Comparison of ENCODE assay signal across 8 cellular contexts in the genomic region with DNA sequence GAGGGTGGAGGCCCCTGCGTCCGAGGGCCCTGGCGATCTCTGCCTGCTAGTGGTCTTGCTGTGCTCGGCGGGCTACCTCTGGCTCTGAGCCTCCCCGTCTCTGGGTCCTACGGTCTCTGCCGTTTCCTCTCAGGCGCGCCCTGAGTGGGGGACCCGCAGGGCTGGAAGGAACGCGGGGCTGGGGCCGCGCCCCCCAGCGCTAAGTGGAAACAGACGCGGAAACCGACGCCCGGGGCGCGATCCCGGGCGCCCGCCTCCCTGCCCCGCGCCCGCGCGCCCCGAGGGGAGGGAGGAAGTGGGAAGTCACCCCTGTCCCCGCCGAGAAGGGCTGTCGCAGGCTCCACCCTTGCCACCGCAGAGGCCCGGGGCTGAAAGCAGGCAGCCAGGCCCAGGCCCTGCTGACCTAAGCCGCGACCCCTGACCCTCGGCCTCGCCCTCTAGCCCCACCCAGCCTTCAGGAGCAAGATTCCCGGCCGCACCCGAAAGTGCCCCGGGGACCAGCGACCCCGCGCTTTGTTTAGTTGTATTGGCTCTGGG. TPM values are rescaled to one million over a fixed set of nuclear protein-coding genes. Genes with fewer than 3 reads are reported as not detected.
DNase-seq lines count a peak whose midpoint lies in the region; ATAC-seq, FAIRE-seq and TF ChIP-seq lines count a peak whose summit lies in the region.

No MANE protein-coding gene starts in this region.

- no TSS peak for BruUV-seq in endothelial cell of umbilical vein (replicated peaks; lab: Mats Ljungman, UMichigan)

- H3K9me1 ChIP-seq in endothelial cell of umbilical vein (replicated peaks; ENCODE audit: control insufficient read depth, extremely low read depth, insufficient read depth, low read length) = no peaks in the 10 kb centered on the region

- H3K27me3 Mint-ChIP-seq in activated B cell treated with CpG ODN at 0.5 μM for 24 hours = no peaks in the 10 kb centered on the region

- H3K4me2 ChIP-seq in endothelial cell of umbilical vein (ENCODE audit: insufficient read depth, low read length) = no peak overlapping the region

- H3K27me3 ChIP-seq in endothelial cell of umbilical vein (ENCODE audit: control insufficient read depth in 2 of 2, insufficient read depth in 2 of 2, low read length in 2 of 2) (peaks cover 0 to 12% of the 10 kb centered on the region in 2 experiments), adrenal gland (peaks cover 11% of the 10 kb centered on the region)

- H3K27ac Mint-ChIP-seq in activated B cell treated with CpG ODN at 0.5 μM for 24 hours = peak overlapping the region; percentile 79

- no peak for TF ChIP-seq POLR2A in endothelial cell of umbilical vein (IDR thresholded peaks at IDR 0.05; ENCODE audit: low read depth, low read length)
- no peak for TF ChIP-seq POLR2A in adrenal gland (IDR thresholded peaks at IDR 0.05)

- no peaks in the 10 kb centered on the region for H4K20me1 ChIP-seq in endothelial cell of umbilical vein (replicated peaks; ENCODE audit: control insufficient read depth, extremely low read depth, insufficient read depth, low read length)

- H3K9ac ChIP-seq in endothelial cell of umbilical vein (replicated peaks; ENCODE audit: extremely low read depth, insufficient read depth, low read length) = no peak overlapping the region

- peaks cover 58% of the 10 kb centered on the region for H3K4me1 Mint-ChIP-seq in activated B cell treated with CpG ODN at 0.5 μM for 24 hours

- FAIRE-seq in endothelial cell of umbilical vein (lab: Jason Lieb, UNC) = no peak

- CTCF ChIA-PET in HEK293 (lab: Yijun Ruan, JAX) = no interaction called here
- CTCF ChIA-PET in activated B cell treated with CpG ODN at 0.5 μM for 24 hours (lab: Charles Lee) = interaction anchor here (3.4 kb wide), 1 partner anchor 115 kb away, joined by 104 read pairs; no protein-coding TSS in a partner anchor
- CTCF ChIA-PET in endothelial cell of umbilical vein (lab: Charles Lee) = interaction anchor here (1.5 kb wide), 1 partner anchor 39 kb away, joined by 3 read pairs; no protein-coding TSS in a partner anchor

- no peaks in the 10 kb centered on the region for H3K9me3 Mint-ChIP-seq in activated B cell treated with CpG ODN at 0.5 μM for 24 hours

- H3K4me3 Mint-ChIP-seq in activated B cell treated with CpG ODN at 0.5 μM for 24 hours = peak overlapping the region; percentile 82

- H3K4me3 ChIP-seq in HEK293 (ENCODE audit: low read depth, low read length) (no peak overlapping the region), endothelial cell of umbilical vein (replicated peaks in 1 of 3; ENCODE audit: insufficient read depth in 1 of 3, low read depth in 1 of 3, low read length in 3 of 3) (no peak overlapping the region), adrenal gland (peak overlapping the region in 2 of 4 donors; percentile 3 to 44)

- DNase-seq in activated B cell treated with CpG ODN at 0.5 μM for 24 hours (peak; percentile 68), endothelial cell of umbilical vein (ENCODE audit: low read depth, low spot score) (no peak), posterior vena cava (ENCODE audit: low spot score) (peak; percentile 89), islet precursor cell (no peak), adrenal gland (no peak), amniotic stem cell (lab: John Stamatoyannopoulos, UW) (no peak)

- H3K9me3 ChIP-seq in HEK293 (ENCODE audit: control insufficient read depth, insufficient read depth, low read depth, low read length) (no peaks in the 10 kb centered on the region), endothelial cell of umbilical vein (replicated peaks; ENCODE audit: control insufficient read depth, insufficient read depth, low read length) (no peaks in the 10 kb centered on the region), adrenal gland (replicated peaks in 1 of 3) (no peaks in the 10 kb centered on the region)

- intact Hi-C loops in activated B cell treated with CpG ODN at 0.5 μM for 24 hours (cut with micrococcal nuclease) (no loop called here), endothelial cell of umbilical vein (cut with micrococcal nuclease) (no loop called here), posterior vena cava (cut with DNase I) (loop anchor here in 1 of 2 donors (5.0 kb wide), 1 partner anchor 40 kb away; no protein-coding TSS in a partner anchor), adrenal gland (cut with DNase I) (loop anchor here (5.0 kb wide), 2 partner anchors 40 to 115 kb away; no protein-coding TSS in a partner anchor)

- H3K79me2 ChIP-seq in endothelial cell of umbilical vein (ENCODE audit: control insufficient read depth, insufficient read depth, low read length) = peaks cover 3% of the 10 kb centered on the region

- 0 to 23% (median 3%) methylated on average over 8 to 48 of the region's 48 CpGs for WGBS in adrenal gland, 4 donors

- dilution Hi-C loops in endothelial cell of umbilical vein (cut with MboI; ENCODE audit: extremely low pct_ligation_motif_present, low sequenced_read_pairs) = no loop called here

- TF ChIP-seq CTCF in HEK293 (tag by site-specific recombination; IDR thresholded peaks at IDR 0.05) (no peak), activated B cell treated with CpG ODN at 0.5 μM for 24 hours (IDR thresholded peaks at IDR 0.05) (no peak), endothelial cell of umbilical vein (IDR thresholded peaks at IDR 0.05; ENCODE audit: extremely low read depth in 1 of 2, insufficient read depth in 1 of 2, low read depth in 1 of 2, low read length in 2 of 2) (no peak), adrenal gland (IDR thresholded peaks at IDR 0.05) (no peak)

- H3K27ac ChIP-seq in HEK293 (ENCODE audit: extremely low read depth, low read depth, low read length) (no peak overlapping the region), endothelial cell of umbilical vein (ENCODE audit: insufficient read depth, low read depth, low read length) (no peak overlapping the region), adrenal gland (peak overlapping the region in 2 of 5 donors; percentile 2 to 44)

- H3K4me1 ChIP-seq in HEK293 (ENCODE audit: control insufficient read depth, insufficient read depth, low read length) (peaks cover 5% of the 10 kb centered on the region), endothelial cell of umbilical vein (ENCODE audit: control insufficient read depth, extremely low read depth, insufficient read depth, low read length) (peaks cover 4% of the 10 kb centered on the region), adrenal gland (replicated peaks in 1 of 2) (peaks cover 8 to 37% of the 10 kb centered on the region in 2 donors)

- no peak overlapping the region for H2AFZ ChIP-seq in endothelial cell of umbilical vein (ENCODE audit: low read depth, low read length)

- POLR2A ChIA-PET in HEK293 (lab: Yijun Ruan, JAX) = no interaction called here
- POLR2A ChIA-PET in activated B cell treated with CpG ODN at 0.5 μM for 24 hours (lab: Charles Lee) = interaction anchor here (0.6 kb wide), 1 partner anchor 11 kb away, joined by 4 read pairs; no protein-coding TSS in a partner anchor
- POLR2A ChIA-PET in endothelial cell of umbilical vein (lab: Charles Lee) = no interaction called here

- peaks cover 0 to 7% of the 10 kb centered on the region in 2 experiments; a peak in 1 of 3 replicates for H3K36me3 ChIP-seq in HEK293 (ENCODE audit: control insufficient read depth in 2 of 2, insufficient read depth in 1 of 2, low read length in 2 of 2)
- H3K36me3 ChIP-seq in endothelial cell of umbilical vein (ENCODE audit: control insufficient read depth in 2 of 2, extremely low read depth in 1 of 2, insufficient read depth in 2 of 2, low read length in 2 of 2) = no peaks in the 10 kb centered on the region
- no peaks in the 10 kb centered on the region for H3K36me3 ChIP-seq in adrenal gland (replicated peaks in 1 of 2)

- no peak for ATAC-seq in activated B cell treated with CpG ODN at 0.5 μM for 24 hours (ENCODE audit: low read depth)
- ATAC-seq in HG02852 (IDR thresholded peaks at IDR 0.05; ENCODE audit: unreplicated experiment) = no peak

- H3K36me3 Mint-ChIP-seq in activated B cell treated with CpG ODN at 0.5 μM for 24 hours (ENCODE audit: low read depth) = peaks cover 2% of the 10 kb centered on the region

RNA-seq across cellular contexts. Expression of a gene that starts 0.8 kb away (rescaled TPM):
- total RNA-seq in activated B cell treated with CpG ODN at 0.5 μM for 24 hours (112 and 129 TPM in 2 replicates), endothelial cell of umbilical vein (4.8 and 8.1 TPM in 2 replicates), posterior vena cava (100 to 1,000 TPM; 122 to 285 TPM), adrenal gland (10 to 100 TPM in 3 of 8 donors, 1 to 10 TPM in 5; 1.9 to 20.0 (median 9.3) TPM)
- polyA plus RNA-seq in endothelial cell of umbilical vein (3.0 and 3.1 TPM in 2 replicates), adrenal gland (100 to 1,000 TPM in 1 of 3 donors, 10 to 100 TPM in 1, 1 to 10 TPM in 1; 5.9 to 157 (median 80.3) TPM)
- 2.9 and 3.9 TPM in 2 replicates for polyA plus RNA-seq in endothelial cell of umbilical vein (2011; cell fraction: cytosol; rRNA removed)
- polyA plus RNA-seq in endothelial cell of umbilical vein (2011; cell fraction: nucleus; rRNA removed) = 3.3 and 3.7 TPM in 2 replicates
- 2.8 and 4.2 TPM in 2 replicates for polyA plus RNA-seq in endothelial cell of umbilical vein (2012)
- polyA minus RNA-seq in endothelial cell of umbilical vein = 0.91 TPM in 1 of 2 replicates, not detected in the other
- 143 TPM for polyA minus RNA-seq in endothelial cell of umbilical vein (2011; cell fraction: cytosol; rRNA and poly(A)+ RNA removed)
- polyA minus RNA-seq in endothelial cell of umbilical vein (2011; cell fraction: nucleus; rRNA and poly(A)+ RNA removed) = 3.5 and 5.3 TPM in 2 replicates

RNA-seq across cellular contexts. Expression of a gene that starts 3.5 kb away (rescaled TPM):
- total RNA-seq in activated B cell treated with CpG ODN at 0.5 μM for 24 hours = 16.7 and 18.1 TPM in 2 replicates
- total RNA-seq in endothelial cell of umbilical vein = 25.3 and 29.9 TPM in 2 replicates
- 16.5 and 16.8 TPM in 2 replicates for polyA plus RNA-seq in endothelial cell of umbilical vein
- 10.1 and 15.0 TPM in 2 replicates for polyA plus RNA-seq in endothelial cell of umbilical vein (2011; cell fraction: cytosol; rRNA removed)
- 16.3 and 20.8 TPM in 2 replicates for polyA plus RNA-seq in endothelial cell of umbilical vein (2011; cell fraction: nucleus; rRNA removed)
- polyA plus RNA-seq in endothelial cell of umbilical vein (2012) = 6.7 and 9.0 TPM in 2 replicates
- 3.8 and 6.5 TPM in 2 replicates for polyA minus RNA-seq in endothelial cell of umbilical vein
- 26.7 TPM for polyA minus RNA-seq in endothelial cell of umbilical vein (2011; cell fraction: cytosol; rRNA and poly(A)+ RNA removed)
- polyA minus RNA-seq in endothelial cell of umbilical vein (2011; cell fraction: nucleus; rRNA and poly(A)+ RNA removed) = 6.3 and 10.4 TPM in 2 replicates
- 10 to 100 TPM in 1 of 2 donors, 1 to 10 TPM in 1; 7.9 to 15.4 TPM for total RNA-seq in posterior vena cava
- total RNA-seq in adrenal gland = 1 to 10 TPM; 1.4 to 6.2 (median 3.4) TPM
- 10 to 100 TPM in 2 of 3 donors, under 1 TPM in 1; 0.24 to 19.1 (median 12.7) TPM for polyA plus RNA-seq in adrenal gland

RNA-seq across cellular contexts. Expression of a gene that starts 12.9 kb away (rescaled TPM):
- total RNA-seq in activated B cell treated with CpG ODN at 0.5 μM for 24 hours (2.9 and 3.0 TPM in 2 replicates), endothelial cell of umbilical vein (322 and 361 TPM in 2 replicates), posterior vena cava (100 to 1,000 TPM; 187 to 199 TPM), adrenal gland (10 to 100 TPM; 36.4 to 90.6 (median 56.4) TPM)
- polyA plus RNA-seq in endothelial cell of umbilical vein (954 and 1,384 TPM in 2 replicates), adrenal gland (100 to 1,000 TPM in 2 of 3 donors, 1 to 10 TPM in 1; 5.9 to 193 (median 141) TPM)
- 542 and 715 TPM in 2 replicates for polyA plus RNA-seq in endothelial cell of umbilical vein (2011; cell fraction: cytosol; rRNA removed)
- polyA plus RNA-seq in endothelial cell of umbilical vein (2011; cell fraction: nucleus; rRNA removed) = 348 and 443 TPM in 2 replicates
- 232 and 368 TPM in 2 replicates for polyA plus RNA-seq in endothelial cell of umbilical vein (2012)
- polyA minus RNA-seq in endothelial cell of umbilical vein = 127 and 173 TPM in 2 replicates
- polyA minus RNA-seq in endothelial cell of umbilical vein (2011; cell fraction: cytosol; rRNA and poly(A)+ RNA removed) = 41.4 TPM
- polyA minus RNA-seq in endothelial cell of umbilical vein (2011; cell fraction: nucleus; rRNA and poly(A)+ RNA removed) = 40.5 and 94.7 TPM in 2 replicates

RNA-seq across cellular contexts. Expression of a gene that starts 38.9 kb away (rescaled TPM):
- total RNA-seq in activated B cell treated with CpG ODN at 0.5 μM for 24 hours (0.95 and 1.6 TPM in 2 replicates), endothelial cell of umbilical vein (4.8 and 5.3 TPM in 2 replicates), posterior vena cava (1 to 10 TPM; 1.9 to 2.2 TPM), adrenal gland (10 to 100 TPM in 1 of 8 donors, 1 to 10 TPM in 7; 1.1 to 12.1 (median 1.5) TPM)
- polyA plus RNA-seq in endothelial cell of umbilical vein (7.7 and 13.1 TPM in 2 replicates), adrenal gland (1 to 10 TPM in 2 of 3 donors, not detected in 1; 1.9 to 2.0 TPM)
- 1.8 and 4.0 TPM in 2 replicates for polyA plus RNA-seq in endothelial cell of umbilical vein (2011; cell fraction: cytosol; rRNA removed)
- 1.8 and 2.2 TPM in 2 replicates for polyA plus RNA-seq in endothelial cell of umbilical vein (2011; cell fraction: nucleus; rRNA removed)
- 1.5 and 3.9 TPM in 2 replicates for polyA plus RNA-seq in endothelial cell of umbilical vein (2012)
- 2.0 and 3.7 TPM in 2 replicates for polyA minus RNA-seq in endothelial cell of umbilical vein
- polyA minus RNA-seq in endothelial cell of umbilical vein (2011; cell fraction: cytosol; rRNA and poly(A)+ RNA removed) = 2.4 TPM
- 0.38 and 2.1 TPM in 2 replicates for polyA minus RNA-seq in endothelial cell of umbilical vein (2011; cell fraction: nucleus; rRNA and poly(A)+ RNA removed)

Comparison
In these comparisons a context has a peak if more than half of its experiments do, and no peak if none do; other contexts are left out.
1. DNase-seq: peak in activated B cell treated with CpG ODN at 0.5 μM for 24 hours (single experiment) and posterior vena cava (single experiment); none in endothelial cell of umbilical vein (single experiment), islet precursor cell (single experiment), adrenal gland (0 of 7) and amniotic stem cell (single experiment).
2. intact Hi-C loops: an anchor here in adrenal gland (5.0 kb wide); none called in activated B cell treated with CpG ODN at 0.5 μM for 24 hours and endothelial cell of umbilical vein.